28 cellular contexts compared by ENCODE assay signal in the genomic region with DNA sequence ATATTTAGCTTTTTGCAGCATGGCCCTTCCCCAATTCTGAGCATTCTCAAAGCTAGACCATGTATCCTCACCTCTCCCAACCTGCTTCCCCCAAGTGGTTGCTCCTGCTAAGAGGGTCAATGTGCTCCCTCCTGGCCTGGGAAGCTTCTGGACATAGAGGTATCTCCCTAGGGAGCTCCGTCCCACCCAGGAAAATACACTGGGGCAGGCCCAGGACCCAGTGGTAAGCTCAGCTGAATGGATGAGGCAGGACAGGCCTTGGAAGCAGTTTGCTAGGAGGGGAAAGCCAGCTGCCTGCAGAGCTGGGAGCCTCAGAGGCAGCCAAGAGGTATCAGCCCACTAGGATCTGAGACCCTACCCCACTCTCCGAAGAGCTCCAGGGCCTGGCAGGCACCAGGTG.
"Had no signal": no experiment of that assay in that cellular context is flagged by ENCODE, and none has a peak within 500 bp of the region (broad histone marks: within the 10 kb centered on the region; RNA-seq: fewer than 3 reads in every experiment).

No MANE protein-coding gene starts in this region.

- H3K4me1 ChIP-seq: neural progenitor cell, parathyroid adenoma, psoas muscle, spleen, suprapubic skin, testis, tibial artery, transverse colon, upper lobe of right lung, uterus had no signal

- H3K4me3 ChIP-seq: neural progenitor cell, ovary, psoas muscle, skin epidermis, smooth muscle cell, spleen, suprapubic skin, testis, tibial artery, transverse colon, upper lobe of right lung, uterus had no signal

- DNase-seq: natural killer cell; occipital lobe; ovary; posterior cingulate gyrus; psoas muscle; right cardiac atrium; spleen; stimulated activated CD4-positive, alpha-beta T cell treated with anti-CD3 and anti-CD28 coated beads, Interleukin-12 subunit alpha, Interleukin-12 subunit beta, amount 100 ng/mL, for 4 hours; stimulated activated CD4-positive, alpha-beta T cell treated with anti-CD3 and anti-CD28 coated beads, Interleukin-1b, Interleukin-23, amount 100 ng/mL, for 48 hours; stimulated activated CD4-positive, alpha-beta T cell treated with anti-CD3 and anti-CD28 coated beads, Interleukin-4, amount 100 ng/mL, for 1 hour; stimulated activated CD4-positive, alpha-beta T cell treated with anti-CD3 and anti-CD28 coated beads, Interleukin-4, amount 100 ng/mL, for 4 hours; stimulated activated CD8-positive, alpha-beta memory T cell treated with anti-CD3 and anti-CD28 coated beads, Interleukin-4, amount 100 ng/mL, for 48 hours; stimulated activated naive CD4-positive, alpha-beta T cell; stimulated activated naive CD8-positive, alpha-beta T cell treated with anti-CD3 and anti-CD28 coated beads, Interleukin-15, amount 100 ng/mL, for 72 hours; stimulated activated naive CD8-positive, alpha-beta T cell treated with anti-CD3 and anti-CD28 coated beads, Interleukin-15, Interleukin-2, amounts not matched to agents 100 U/mL and 50 U/mL, for 24 hours; substantia nigra; testis; tibial artery; transverse colon; upper lobe of right lung; uterus had no signal

- H3K36me3 ChIP-seq: neural progenitor cell, ovary, spleen, suprapubic skin, tibial artery, transverse colon, upper lobe of right lung, uterus had no signal

- H3K9me3 ChIP-seq: ovary, psoas muscle, suprapubic skin, testis, tibial artery, transverse colon, upper lobe of right lung, uterus had no signal

- H3K27me3 ChIP-seq: neural progenitor cell, ovary, spleen, suprapubic skin, testis, tibial artery, transverse colon, upper lobe of right lung, uterus had no signal

- H3K27ac ChIP-seq: neural progenitor cell, ovary, parathyroid adenoma, psoas muscle, skin epidermis, spleen, suprapubic skin, testis, tibial artery, transverse colon, upper lobe of right lung, uterus had no signal

- ATAC-seq: natural killer cell; psoas muscle; right cardiac atrium; sciatic nerve; stimulated activated memory B cell treated with anti-CD40 and anti-IgM and Interleukin-4, amounts not matched to agents 10 μg/mL and 1 μg/mL and 100 μg/mL, for 72 hours; stimulated activated naive CD8-positive, alpha-beta T cell treated with anti-CD3 and anti-CD28 coated beads, Interleukin-15, amount 100 ng/mL, for 72 hours; stimulated activated naive CD8-positive, alpha-beta T cell treated with anti-CD3 and anti-CD28 coated beads, Interleukin-15, Interleukin-2, amounts not matched to agents 100 U/mL and 50 U/mL, for 24 hours; upper lobe of right lung had no signal
